31 cellular contexts compared by ENCODE assay signal in the genomic region with DNA sequence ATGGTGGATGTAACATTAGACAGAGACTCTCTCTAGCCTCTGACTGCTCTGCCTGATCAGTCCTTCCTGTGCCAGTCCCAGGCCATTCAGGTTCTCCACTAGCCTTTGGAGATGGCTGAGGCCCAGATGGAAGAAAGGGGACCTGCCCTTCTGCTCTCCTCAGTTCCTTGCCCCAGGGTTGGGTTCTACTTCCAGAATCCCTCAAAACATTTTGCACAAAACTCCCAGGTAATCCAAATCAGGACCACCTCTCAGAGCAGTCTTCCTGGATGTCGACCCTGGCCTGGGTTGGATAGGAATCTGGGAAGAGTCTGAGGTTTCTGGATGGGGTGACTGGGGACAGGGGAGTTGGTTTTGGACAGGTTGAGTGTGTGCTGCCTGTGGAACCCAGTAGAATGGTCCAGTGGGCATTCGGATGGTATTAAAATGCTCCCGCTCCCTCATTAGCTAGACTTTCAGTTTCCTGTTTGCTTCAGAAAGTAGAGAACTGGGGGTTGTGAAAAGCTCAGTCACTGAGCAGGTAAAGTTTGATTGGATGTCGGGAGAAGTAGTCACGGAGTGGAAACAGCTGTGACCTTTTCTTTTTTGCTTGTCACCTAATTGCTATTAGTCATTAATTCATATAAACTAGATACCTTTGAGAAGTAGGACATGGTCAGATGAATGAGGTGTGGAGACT. TPM values are rescaled to one million over a fixed set of nuclear protein-coding genes. Genes with fewer than 3 reads are reported as not detected.
"Had no signal": no experiment of that assay in that cellular context is flagged by ENCODE, and none has a peak within 500 bp of the region (broad histone marks: within the 10 kb centered on the region; RNA-seq: fewer than 3 reads in every experiment).

No MANE protein-coding gene starts in this region.

- H3K9me3 ChIP-seq: adrenal gland, breast epithelium, SJSA1 had no signal

- H3K4me1 ChIP-seq: adrenal gland, breast epithelium, SJSA1 had no signal

- H3K36me3 Mint-ChIP-seq: activated naive CD8-positive, alpha-beta T cell treated with anti-CD3 and anti-CD28 coated beads, Interleukin-2, amount 10 ng/mL, durations not matched to agents 7 days and 5 days had no signal

- H3K27me3 ChIP-seq: adrenal gland had no signal

- H3K4me3 ChIP-seq: adrenal gland, breast epithelium, SJSA1 had no signal

- ATAC-seq: activated CD8-positive, alpha-beta T cell treated with anti-CD3 and anti-CD28 coated beads for 36 hours; activated T-cell treated with anti-CD3 and anti-CD28 coated beads, Interleukin-2, amount 50 U/mL, for 72 hours; Panc1; SK-N-SH treated with all-trans-retinoic acid at 6 μM for 48 hours had no signal

- H3K27ac Mint-ChIP-seq: activated CD8-positive, alpha-beta T cell treated with anti-CD3 and anti-CD28 coated beads for 36 hours; activated naive CD8-positive, alpha-beta T cell treated with anti-CD3 and anti-CD28 coated beads, Interleukin-2, amount 10 ng/mL, durations not matched to agents 7 days and 5 days; activated T-cell treated with anti-CD3 and anti-CD28 coated beads, Interleukin-2, amount 50 U/mL, for 72 hours; activated T-helper 2 cell treated with anti-CD3 and anti-CD28 coated beads, Interferon-gamma antibody, Interleukin-2, Interleukin-4, amounts not matched to agents 10 μg/mL and 5 μg/mL and 100 μg/mL, durations not matched to agents 14 hours and 24 hours and 36 hours had no signal

- DNase-seq: activated CD4-positive, alpha-beta T cell treated with anti-CD3 and anti-CD28 coated beads for 4 hours; activated CD8-positive, alpha-beta memory T cell treated with anti-CD3 and anti-CD28 coated beads, Interleukin-2, amount 50 U/mL, for 4 hours; activated CD8-positive, alpha-beta T cell treated with anti-CD3 and anti-CD28 coated beads for 36 hours; activated gamma-delta T cell treated with Interleukin-2 at 50 U/mL for 16 hours; activated naive CD4-positive, alpha-beta T cell treated with anti-CD3 and anti-CD28 coated beads, Interleukin-2, amount 50 U/mL, for 16 hours; activated naive CD8-positive, alpha-beta T cell treated with anti-CD3 and anti-CD28 coated beads, Interleukin-2, amount 10 ng/mL, durations not matched to agents 7 days and 5 days; activated T-cell treated with anti-CD3 and anti-CD28 coated beads, Interleukin-2, amount 50 U/mL, for 72 hours; adrenal gland; anterior cingulate cortex; caudate nucleus; KG1; NCI-H1105; NCI-H1436 treated with DMSO at 0.1 percent for 48 hours; NCI-H187; NCI-H2081; NCI-H2171; NCI-H2227 treated with DMSO at 0.1 percent for 48 hours; NCI-H446 treated with DMSO at 0.1 percent for 48 hours; NCI-H524 treated with DMSO at 0.1 percent for 48 hours; NCI-H774; OCI-M1; Right ventricle myocardium superior; SW 1271 had no signal

- H3K36me3 ChIP-seq: adrenal gland, breast epithelium, SJSA1 had no signal

- H3K4me3 Mint-ChIP-seq: activated CD8-positive, alpha-beta T cell treated with anti-CD3 and anti-CD28 coated beads for 36 hours; activated naive CD8-positive, alpha-beta T cell treated with anti-CD3 and anti-CD28 coated beads, Interleukin-2, amount 10 ng/mL, durations not matched to agents 7 days and 5 days; activated T-cell treated with anti-CD3 and anti-CD28 coated beads, Interleukin-2, amount 50 U/mL, for 72 hours had no signal

- H3K27ac ChIP-seq: adrenal gland, breast epithelium, RWPE1, SJSA1 had no signal

- H3K9me3 Mint-ChIP-seq: activated CD8-positive, alpha-beta T cell treated with anti-CD3 and anti-CD28 coated beads for 36 hours; activated naive CD8-positive, alpha-beta T cell treated with anti-CD3 and anti-CD28 coated beads, Interleukin-2, amount 10 ng/mL, durations not matched to agents 7 days and 5 days; activated T-cell treated with anti-CD3 and anti-CD28 coated beads, Interleukin-2, amount 50 U/mL, for 72 hours; activated T-helper 2 cell treated with anti-CD3 and anti-CD28 coated beads, Interferon-gamma antibody, Interleukin-2, Interleukin-4, amounts not matched to agents 10 μg/mL and 5 μg/mL and 100 μg/mL, durations not matched to agents 14 hours and 24 hours and 36 hours had no signal

- H3K4me1 Mint-ChIP-seq: activated naive CD8-positive, alpha-beta T cell treated with anti-CD3 and anti-CD28 coated beads, Interleukin-2, amount 10 ng/mL, durations not matched to agents 7 days and 5 days had no signal

RNA-seq across cellular contexts. Expression of a gene that starts 37.9 kb away (rescaled TPM):
- total RNA-seq: activated CD8-positive, alpha-beta T cell treated with anti-CD3 and anti-CD28 coated beads for 36 hours; activated naive CD8-positive, alpha-beta T cell treated with anti-CD3 and anti-CD28 coated beads, Interleukin-2, amount 10 ng/mL, durations not matched to agents 7 days and 5 days; activated T-cell treated with anti-CD3 and anti-CD28 coated beads, Interleukin-2, amount 50 U/mL, for 72 hours; activated T-helper 2 cell treated with anti-CD3 and anti-CD28 coated beads, Interferon-gamma antibody, Interleukin-2, Interleukin-4, amounts not matched to agents 10 μg/mL and 5 μg/mL and 100 μg/mL, durations not matched to agents 14 hours and 24 hours and 36 hours; breast epithelium; LHCN-M2; M059J; Right ventricle myocardium superior; SJSA1 had no signal
